Comparison of ENCODE assay signal across 8 cellular contexts in genomic region chr1:85048296-85049064, GRCh38. TPM values are rescaled to one million over a fixed set of nuclear protein-coding genes. Genes with fewer than 3 reads are reported as not detected.
DNase-seq lines count a peak whose midpoint lies in the region; ATAC-seq and TF ChIP-seq lines count a peak whose summit lies in the region.

MCOLN3 (minus strand) TSS chr1:85048500; CDS start chr1:85045360, 3,140 bp downstream.

- DNase-seq in NCI-H345 treated with DMSO at 0.1 percent for 48 hours (lab: John Stamatoyannopoulos, UW; ENCODE audit: unreplicated experiment) (peak; percentile 63), heart left ventricle (peak in 1 of 5 donors; percentile 30), retina (peak; percentile 64), SIG-M5 (lab: John Stamatoyannopoulos, UW) (no peak)
- DNase-seq in activated T-helper 9 cell treated with anti-CD3 and anti-CD28 coated beads, Interleukin-2, amount 50 U/mL, for 16 hours (ENCODE audit: low read depth), result peak; percentile 24

- H3K79me2 ChIP-seq in ACC112 (ENCODE audit: control insufficient read depth, insufficient read depth, low read length, unreplicated experiment), result no peaks in the 10 kb centered on the region

- H3K4me1 ChIP-seq in ACC112 (ENCODE audit: control insufficient read depth, insufficient read depth, low read length, unreplicated experiment), result no peaks in the 10 kb centered on the region
- H3K4me1 ChIP-seq in heart left ventricle, result peaks cover 0 to 17% (median 6%) of the 10 kb centered on the region in 12 donors

- H3K27ac ChIP-seq in ACC112 (ENCODE audit: low read depth, low read length) (no peak within 1 kb of the TSS), heart left ventricle (no peak within 1 kb of the TSS)

- peak; percentile 71 for ATAC-seq in GM18867 (IDR thresholded peaks at IDR 0.05; ENCODE audit: unreplicated experiment)
- ATAC-seq in HG02970 (IDR thresholded peaks at IDR 0.05; ENCODE audit: low FRiP score, unreplicated experiment), result peak; percentile 71
- ATAC-seq in heart left ventricle, result peak in 2 of 4 donors; percentile 22 to 65

- 1 to 3% (median 2%) methylated on average over 34 to 73 of the region's 73 CpGs for WGBS in heart left ventricle, 4 donors

- H3K9me3 ChIP-seq in heart left ventricle, result no peaks in the 10 kb centered on the region

- peak within 1 kb of the TSS; percentile 80 for H2AFZ ChIP-seq in ACC112 (ENCODE audit: low read length, unreplicated experiment)

- TF ChIP-seq POLR2A in heart left ventricle (IDR thresholded peaks at IDR 0.05), result no peak

- H3K36me3 ChIP-seq in ACC112 (ENCODE audit: insufficient read depth, low read length), result no peaks in the 10 kb centered on the region
- H3K36me3 ChIP-seq in heart left ventricle, result no peaks in the 10 kb centered on the region

- no peak for TF ChIP-seq CTCF in heart left ventricle (IDR thresholded peaks at IDR 0.05)

- H3K27me3 ChIP-seq in ACC112 (ENCODE audit: insufficient read depth, low read length) (peaks cover 53% of the 10 kb centered on the region), heart left ventricle (peaks cover 18 to 85% (median 37%) of the 10 kb centered on the region in 9 donors)

- intact Hi-C loops in heart left ventricle (cut with DNase I), result no loop called here

- H3K4me3 ChIP-seq in ACC112 (ENCODE audit: low read depth, low read length) (peak within 1 kb of the TSS; percentile 79), heart left ventricle (peak within 1 kb of the TSS; percentile 14 to 59 (median 48))

RNA-seq across cellular contexts. Expression of gene MCOLN3, which starts in this region (rescaled TPM):
- total RNA-seq in heart left ventricle, result 1 to 10 TPM in 1 of 9 donors, under 1 TPM in 6, not detected in 2; 0.16 to 1.4 (median 0.35) TPM
- 1 to 10 TPM in 1 of 2 donors, under 1 TPM in 1; 0.07 to 1.1 TPM for polyA plus RNA-seq in heart left ventricle
